ENCODE assay signal across 7 cellular contexts in the genomic region with DNA sequence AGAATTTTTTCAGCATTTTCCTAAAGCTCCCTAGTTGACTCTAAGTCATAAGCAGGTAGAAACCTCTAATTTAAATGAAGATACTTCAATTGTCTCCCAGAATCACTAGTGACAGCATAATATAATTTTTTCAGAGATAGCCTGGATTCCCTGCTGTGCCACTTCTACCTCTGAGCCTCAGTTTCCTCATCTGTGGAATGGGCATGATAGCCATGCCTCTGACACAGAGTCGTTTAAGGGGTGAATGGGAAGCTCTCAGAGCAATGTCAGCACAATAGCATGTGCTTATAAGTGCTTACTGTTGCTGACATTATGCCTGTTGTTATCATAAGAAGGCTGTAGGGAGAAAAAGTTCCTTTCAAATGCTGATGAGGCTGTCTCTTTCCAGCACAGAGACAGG.
"Had no signal": no experiment of that assay in that cellular context is flagged by ENCODE, and none has a peak within 500 bp of the region (broad histone marks: within the 10 kb centered on the region; RNA-seq: fewer than 3 reads in every experiment).

No MANE protein-coding gene starts in this region.

- H2AFZ ChIP-seq: GM23338 had no signal

- H3K9ac ChIP-seq: KMS-11 had no signal

- H3K4me3 Mint-ChIP-seq: GM23338 had no signal

- DNase-seq: H7, HCEC 1CT, IMR-90, KBM-7 had no signal

- H3K27ac Mint-ChIP-seq: GM23338 had no signal

- H3K4me2 ChIP-seq: GM23338, KMS-11 had no signal

- FAIRE-seq: HTR-8/SVneo had no signal

- H3K27ac ChIP-seq: KMS-11 had no signal

- ATAC-seq: GM23338 had no signal

- H3K4me3 ChIP-seq: GM23338 had no signal

- H3K9me3 Mint-ChIP-seq: GM23338 had no signal
